Comparison of ENCODE assay signal across 27 cellular contexts in the genomic region with DNA sequence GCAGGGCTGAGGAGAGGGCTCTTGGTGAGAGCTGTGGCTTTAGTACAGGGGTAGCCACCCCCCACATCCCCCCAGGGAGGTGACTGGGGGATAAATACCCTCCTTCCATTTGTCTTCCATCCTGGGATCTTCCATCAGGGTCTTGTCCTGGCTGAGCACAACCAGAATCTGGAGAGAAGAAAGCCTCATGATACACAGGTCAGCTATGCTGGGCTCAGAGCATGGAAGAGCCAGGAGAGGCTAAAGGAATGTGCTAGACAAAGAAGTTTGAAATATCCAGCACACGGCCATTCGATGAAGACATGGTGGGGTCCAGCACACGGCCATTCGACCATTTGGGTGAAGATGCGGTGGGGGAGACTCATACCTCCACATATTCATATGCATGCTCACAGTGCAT. TPM values are rescaled to one million over a fixed set of nuclear protein-coding genes. Genes with fewer than 3 reads are reported as not detected.
DNase-seq lines count a peak whose midpoint lies in the region; ATAC-seq, FAIRE-seq and TF ChIP-seq lines count a peak whose summit lies in the region.
"Had no signal": no experiment of that assay in that cellular context is flagged by ENCODE, and none has a peak within 500 bp of the region (broad histone marks: within the 10 kb centered on the region; RNA-seq: fewer than 3 reads in every experiment).

No MANE protein-coding gene starts in this region.

- H2BK20ac ChIP-seq in IMR-90 (ENCODE audit: low read depth, low read length) = no peak overlapping the region

- peaks cover 13% of the 10 kb centered on the region for H3K4me1 ChIP-seq in IMR-90 (ENCODE audit: control insufficient read depth, insufficient read depth, low read length)

- H3K79me1 ChIP-seq in IMR-90 (ENCODE audit: low read depth in 1 of 2, low read length in 2 of 2) = no peaks in the 10 kb centered on the region

- no peak overlapping the region for H3K4me3 ChIP-seq in IMR-90 (ENCODE audit: insufficient read depth, low read depth, low read length)
- no peak overlapping the region for H3K4me3 ChIP-seq in foreskin fibroblast (ENCODE audit: low read depth in 1 of 2, low read length in 2 of 2)
- H3K4me3 ChIP-seq: A549, GM12878, MG63, PC-9, SJSA1 had no signal

- H2BK120ac ChIP-seq in IMR-90 (ENCODE audit: low read depth, low read length) = no peak overlapping the region; the same call in 1 of the 2 replicates

- no peak overlapping the region for H3K23ac ChIP-seq in IMR-90 (ENCODE audit: low read depth, low read length)

- H3K9ac ChIP-seq in IMR-90 (ENCODE audit: low read depth, low read length) = no peak overlapping the region

- no peaks in the 10 kb centered on the region for H3K27me3 ChIP-seq in IMR-90 (ENCODE audit: control insufficient read depth, insufficient read depth, low read length)
- H3K27me3 ChIP-seq: MG63, SJSA1 had no signal

- dilution Hi-C loops in IMR-90 (cut with HindIII; ENCODE audit: low sequenced_read_pairs, unreplicated experiment) = no loop called here

- no peak overlapping the region for H4K8ac ChIP-seq in IMR-90 (ENCODE audit: low read depth in 2 of 2, low read length in 2 of 2)

- H3K36me3 ChIP-seq in IMR-90 (ENCODE audit: control insufficient read depth, insufficient read depth, low read length) = no peaks in the 10 kb centered on the region
- H3K36me3 ChIP-seq: MG63, SJSA1 had no signal

- H2AFZ ChIP-seq in IMR-90 (replicated peaks; ENCODE audit: low read length, poor library complexity) = peak overlapping the region; percentile 65
- H2AFZ ChIP-seq: PC-9 had no signal

- no peak overlapping the region for H3K4me2 ChIP-seq in IMR-90 (ENCODE audit: low read depth, low read length)
- H3K4me2 ChIP-seq: A549, PC-9 had no signal

- H2BK15ac ChIP-seq in IMR-90 (ENCODE audit: low read depth, low read length) = no peak overlapping the region

- peaks cover 8% of the 10 kb centered on the region for H3K4me1 Mint-ChIP-seq in activated naive CD4-positive, alpha-beta T cell treated with anti-CD3 and anti-CD28 coated beads for 36 hours (ENCODE audit: low read depth)

- H3K9me3 Mint-ChIP-seq in activated naive CD4-positive, alpha-beta T cell treated with anti-CD3 and anti-CD28 coated beads for 36 hours = peaks cover 15% of the 10 kb centered on the region

- no peak overlapping the region for H3K4me3 Mint-ChIP-seq in activated naive CD4-positive, alpha-beta T cell treated with anti-CD3 and anti-CD28 coated beads for 36 hours
- H3K4me3 Mint-ChIP-seq: H9 had no signal

- no peaks in the 10 kb centered on the region for H3K27me3 Mint-ChIP-seq in activated naive CD4-positive, alpha-beta T cell treated with anti-CD3 and anti-CD28 coated beads for 36 hours (ENCODE audit: low read depth)

- no peak overlapping the region for H4K5ac ChIP-seq in IMR-90 (ENCODE audit: low read depth, low read length)

- no peak overlapping the region for H2BK5ac ChIP-seq in IMR-90 (ENCODE audit: low read depth, low read length, poor library complexity, severe bottlenecking)

- CTCF ChIA-PET in IMR-90 (lab: Yijun Ruan, JAX) = no interaction called here
- CTCF ChIA-PET in activated naive CD4-positive, alpha-beta T cell treated with anti-CD3 and anti-CD28 coated beads for 36 hours (lab: Charles Lee) = no interaction called here

- no peak overlapping the region for H3K56ac ChIP-seq in IMR-90 (ENCODE audit: extremely low read depth, insufficient read depth, low read length)

- no peak overlapping the region for H4K91ac ChIP-seq in IMR-90 (ENCODE audit: insufficient read depth, low read depth, low read length)

- no peak overlapping the region for H3K14ac ChIP-seq in IMR-90 (replicated peaks; ENCODE audit: low read depth, low read length)

- DNase-seq in EH (ENCODE audit: low read depth) (peak; percentile 68), IMR-90 (peak; percentile 51), foreskin fibroblast (peak; percentile 29 to 47), islet precursor cell (no peak), RCC 7860 (ENCODE audit: low spot score) (no peak)
- no peak for DNase-seq in activated naive CD4-positive, alpha-beta T cell treated with anti-CD3 and anti-CD28 coated beads for 36 hours
- DNase-seq: Calu3; DMS79 treated with DMSO at 0.1 percent for 48 hours; H9; KG1; MG63; NCI-H1048; NCI-H1417; NCI-H1694; NCI-H2029 treated with DMSO at 0.1 percent for 48 hours; NCI-H446 treated with DMSO at 0.1 percent for 48 hours; NCI-H526; NCI-H82; NK-92 treated with Interleukin-12 subunit alpha and Interleukin-12 subunit beta, amount 100 ng/mL, for 24 hours; PC-9; Right ventricle myocardium superior; RPMI8226 had no signal

- H2AK9ac ChIP-seq in IMR-90 (replicated peaks; ENCODE audit: low read depth, low read length, poor library complexity) = peak overlapping the region; percentile 71

- intact Hi-C loops in IMR-90 (cut with micrococcal nuclease) = no loop called here
- intact Hi-C loops in activated naive CD4-positive, alpha-beta T cell treated with anti-CD3 and anti-CD28 coated beads for 36 hours (cut with micrococcal nuclease) = no loop called here

- no peak overlapping the region for H3K27ac Mint-ChIP-seq in activated naive CD4-positive, alpha-beta T cell treated with anti-CD3 and anti-CD28 coated beads for 36 hours
- H3K27ac Mint-ChIP-seq: H9 had no signal

- POLR2A ChIA-PET in IMR-90 (lab: Charles Lee; ENCODE audit: unreplicated experiment) = no interaction called here

- TF ChIP-seq CTCF in IMR-90 (conservative IDR thresholded peaks at IDR 0.05; ENCODE audit: low read depth, low read length) (no peak), foreskin fibroblast (IDR thresholded peaks at IDR 0.05; ENCODE audit: low read depth, low read length) (no peak)

- in situ Hi-C loops in IMR-90 (cut with MboI; ENCODE audit: low sequenced_read_pairs) = loop anchor here (25.0 kb wide), 1 partner anchor 91 kb away; a partner anchor contains a TSS

- H3K9me3 ChIP-seq in IMR-90 (ENCODE audit: control insufficient read depth, insufficient read depth, low read length) = peaks cover 7% of the 10 kb centered on the region
- H3K9me3 ChIP-seq: SJSA1 had no signal

- TF ChIP-seq RAD21 in IMR-90 (IDR thresholded peaks at IDR 0.05; ENCODE audit: low read length) = no peak

- no peak for TF ChIP-seq POLR2A in IMR-90 (IDR thresholded peaks at IDR 0.05; ENCODE audit: low read depth, low read length)

- FAIRE-seq in RCC 7860 (lab: Jason Lieb, UNC) = no peak
- FAIRE-seq: A549, GM12878 had no signal

- no peak overlapping the region for H3K18ac ChIP-seq in IMR-90 (ENCODE audit: low read depth, low read length)

- no CpG with 5 or more reads among the region's 5 CpGs for WGBS in IMR-90 (ENCODE audit: extremely low coverage in 2 of 2, insufficient read length in 1 of 2), 2 experiments

- no peak overlapping the region for H3K27ac ChIP-seq in IMR-90 (ENCODE audit: insufficient read depth, low read length)
- H3K27ac ChIP-seq: PC-9, SJSA1 had no signal

- no peaks in the 10 kb centered on the region for H3K36me3 Mint-ChIP-seq in activated naive CD4-positive, alpha-beta T cell treated with anti-CD3 and anti-CD28 coated beads for 36 hours (ENCODE audit: low read depth)

- no peaks in the 10 kb centered on the region for H4K20me1 ChIP-seq in IMR-90 (ENCODE audit: insufficient read depth, low read length)

- H3K4ac ChIP-seq in IMR-90 (ENCODE audit: low read depth, low read length) = no peak overlapping the region

- peak; percentile 71 for ATAC-seq in IMR-90 (ENCODE audit: low read depth)
- ATAC-seq in GM18909 (IDR thresholded peaks at IDR 0.05; ENCODE audit: poor library complexity, unreplicated experiment) = no peak
- ATAC-seq: GM12878 had no signal

- no peak overlapping the region for H2AK5ac ChIP-seq in IMR-90 (ENCODE audit: low read depth, low read length)

- no TSS peak for BruUV-seq in IMR-90 (replicated peaks; lab: Mats Ljungman, UMichigan)

- peaks cover 4% of the 10 kb centered on the region; the same call in 1 of the 2 replicates for H3K9me1 ChIP-seq in IMR-90 (ENCODE audit: insufficient read depth, low read length)

TF ChIP-seq in IMR-90, 13 proteins besides CTCF, POLR2A, EP300 and RAD21:
- TF ChIP-seq RCOR1 (IDR thresholded peaks at IDR 0.05; ENCODE audit: insufficient replicate concordance, low read length) (no peak), CHD1 (IDR thresholded peaks at IDR 0.05; ENCODE audit: low read depth, low read length) (no peak), FOS (IDR thresholded peaks at IDR 0.05; ENCODE audit: low read depth, low read length) (no peak)
- TF ChIP-seq, protein P1, sequence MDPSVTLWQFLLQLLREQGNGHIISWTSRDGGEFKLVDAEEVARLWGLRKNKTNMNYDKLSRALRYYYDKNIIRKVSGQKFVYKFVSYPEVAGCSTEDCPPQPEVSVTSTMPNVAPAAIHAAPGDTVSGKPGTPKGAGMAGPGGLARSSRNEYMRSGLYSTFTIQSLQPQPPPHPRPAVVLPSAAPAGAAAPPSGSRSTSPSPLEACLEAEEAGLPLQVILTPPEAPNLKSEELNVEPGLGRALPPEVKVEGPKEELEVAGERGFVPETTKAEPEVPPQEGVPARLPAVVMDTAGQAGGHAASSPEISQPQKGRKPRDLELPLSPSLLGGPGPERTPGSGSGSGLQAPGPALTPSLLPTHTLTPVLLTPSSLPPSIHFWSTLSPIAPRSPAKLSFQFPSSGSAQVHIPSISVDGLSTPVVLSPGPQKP (IDR thresholded peaks at IDR 0.05; ENCODE audit: borderline replicate concordance, low read depth, low read length) = no peak

RNA-seq across cellular contexts. Expression of a gene that starts 30.0 kb away (rescaled TPM):
- total RNA-seq in IMR-90 (2012; rRNA removed) = 0.28 and 0.36 TPM in 2 replicates
- polyA plus RNA-seq in IMR-90 (2012; rRNA removed) = 0.34 and 0.50 TPM in 2 replicates
- 0.60 and 0.67 TPM in 2 replicates for polyA plus RNA-seq in IMR-90 (2012; cell fraction: cytosol; rRNA removed)
- 0.73 and 1.1 TPM in 2 replicates for polyA plus RNA-seq in IMR-90 (2012; cell fraction: nucleus; rRNA removed; ENCODE audit: low replicate concordance)
- not detected for total RNA-seq in activated naive CD4-positive, alpha-beta T cell treated with anti-CD3 and anti-CD28 coated beads for 36 hours
- total RNA-seq: G401, Right ventricle myocardium superior had no signal

Comparison
In these comparisons a context has a peak if more than half of its experiments do, and no peak if none do; other contexts are left out.
1. DNase-seq: peak in EH (single experiment), IMR-90 (single experiment) and foreskin fibroblast (2 of 2); none in islet precursor cell (single experiment), RCC 7860 (single experiment) and activated naive CD4-positive, alpha-beta T cell treated with anti-CD3 and anti-CD28 coated beads for 36 hours (single experiment).